Comparison of ENCODE assay signal across 8 cellular contexts in genomic region chr16:28846933-28847273, GRCh38. TPM values are rescaled to one million over a fixed set of nuclear protein-coding genes. Genes with fewer than 3 reads are reported as not detected.
A peak's percentile ranks its signal among the peaks of the same experiment; 100 is the strongest.
DNase-seq lines count a peak whose midpoint lies in the region; ATAC-seq and TF ChIP-seq lines count a peak whose summit lies in the region.

No MANE protein-coding gene starts in this region.

- peaks cover 9% of the 10 kb centered on the region for H3K36me3 Mint-ChIP-seq in neural crest cell (ENCODE audit: low read depth)

- no peak for DNase-seq in A673 (ENCODE audit: low spot score)
- no peak for DNase-seq in RWPE2 (ENCODE audit: low spot score)
- DNase-seq in epithelial cell of proximal tubule (ENCODE audit: low read depth) = no peak
- no peak for DNase-seq in neural crest cell (ENCODE audit: low read depth, low spot score)
- DNase-seq in posterior vena cava (ENCODE audit: low spot score) = no peak
- DNase-seq in KG1 (lab: John Stamatoyannopoulos, UW) = no peak
- DNase-seq in NCI-H345 (lab: John Stamatoyannopoulos, UW) = no peak

- H3K27me3 Mint-ChIP-seq in neural crest cell (ENCODE audit: low read depth) = peaks cover 4% of the 10 kb centered on the region

- H3K9me3 ChIP-seq in A673 (ENCODE audit: low read depth, low read length, poor library complexity, severe bottlenecking) (no peaks in the 10 kb centered on the region), RWPE2 (ENCODE audit: severe bottlenecking) (no peaks in the 10 kb centered on the region)

- POLR2A ChIA-PET in A673 (lab: Charles Lee; ENCODE audit: low non-redundant PET) = interaction anchor here (0.6 to 0.7 kb wide), 2 partner anchors 11 to 18 kb away, joined by 4 to 7 read pairs; no protein-coding TSS in a partner anchor

- H3K4me3 ChIP-seq in A673 (ENCODE audit: low read depth, low read length, poor library complexity, severe bottlenecking) = peak overlapping the region; percentile 97
- peak overlapping the region; percentile 72 for H3K4me3 ChIP-seq in RWPE2 (ENCODE audit: severe bottlenecking)
- H3K4me3 ChIP-seq in epithelial cell of proximal tubule (ENCODE audit: low read depth, low read length) = peak overlapping the region; percentile 91

- TSS peak; percentile 45 for BruUV-seq in A673 (replicated peaks; lab: Mats Ljungman, UMichigan)

- H3K4me1 ChIP-seq in A673 (ENCODE audit: insufficient read depth, low read length, poor library complexity, severe bottlenecking) (no peaks in the 10 kb centered on the region), RWPE2 (ENCODE audit: insufficient read depth, poor library complexity, severe bottlenecking) (no peaks in the 10 kb centered on the region)

- peak overlapping the region; percentile 82 for H3K27ac ChIP-seq in A673 (ENCODE audit: low read depth, low read length, poor library complexity, severe bottlenecking)
- peak overlapping the region; percentile 43 for H3K27ac ChIP-seq in RWPE2 (ENCODE audit: poor library complexity, severe bottlenecking)

- H3K4me3 Mint-ChIP-seq in neural crest cell = peak overlapping the region; percentile 98

- no peaks in the 10 kb centered on the region for H3K9me3 Mint-ChIP-seq in neural crest cell

- H3K27ac Mint-ChIP-seq in neural crest cell (ENCODE audit: unreplicated experiment) = peak overlapping the region; percentile 93

- ATAC-seq in GM21360 (IDR thresholded peaks at IDR 0.05; ENCODE audit: unreplicated experiment) = peak; percentile 3
- 0 out of 3 replicates have a peak, but pooled peaks have one; percentile 3 for ATAC-seq in RWPE2 (ENCODE audit: low read depth)

- no peak for TF ChIP-seq CTCF in A673 (conservative IDR thresholded peaks at IDR 0.05; ENCODE audit: low read depth, low read length)
- no peak for TF ChIP-seq CTCF in RWPE2 (IDR thresholded peaks at IDR 0.05; ENCODE audit: poor library complexity, severe bottlenecking)
- no peak for TF ChIP-seq CTCF in epithelial cell of proximal tubule (conservative IDR thresholded peaks at IDR 0.05; ENCODE audit: low read depth, low read length)
- TF ChIP-seq CTCF in neural crest cell (conservative IDR thresholded peaks at IDR 0.05) = no peak

- intact Hi-C loops in A673 (cut with micrococcal nuclease; ENCODE audit: unreplicated experiment) = loop anchor here (1.0 kb wide), 2 partner anchors 16 to 23 kb away; partner anchors contain the start of gene SH2B1
- intact Hi-C loops in posterior vena cava (cut with DNase I) = no loop called here

- CTCF ChIA-PET in A673 (lab: Charles Lee) = interaction anchor here (1.1 to 1.4 kb wide), 2 partner anchors 16 to 98 kb away, joined by 3 to 4 read pairs; partner anchors contain the start of gene SH2B1

- H3K27me3 ChIP-seq in A673 (replicated peaks; ENCODE audit: insufficient read depth, low read depth, low read length, poor library complexity) = no peaks in the 10 kb centered on the region
- no peaks in the 10 kb centered on the region for H3K27me3 ChIP-seq in RWPE2 (ENCODE audit: insufficient read depth, poor library complexity, severe bottlenecking)

- peaks cover 32% of the 10 kb centered on the region for H3K36me3 ChIP-seq in A673 (ENCODE audit: insufficient read depth, low read length, poor library complexity, severe bottlenecking)
- H3K36me3 ChIP-seq in RWPE2 (ENCODE audit: low read depth) = peaks cover 35% of the 10 kb centered on the region

- H3K4me1 Mint-ChIP-seq in neural crest cell = peaks cover 31% of the 10 kb centered on the region

RNA-seq across cellular contexts. Expression of gene TUFM, which starts 0.8 kb away (rescaled TPM):
- total RNA-seq in A673 (2021) (228 and 244 TPM in 2 replicates), epithelial cell of proximal tubule (174 and 250 TPM in 2 replicates), neural crest cell (197 and 205 TPM in 2 replicates), posterior vena cava (10 to 100 TPM; 74.4 to 76.2 TPM)

RNA-seq across cellular contexts. Expression of gene SH2B1, which starts 16.7 kb away (rescaled TPM):
- total RNA-seq in A673 (2021) = 55.9 and 57.8 TPM in 2 replicates
- 22.4 and 23.4 TPM in 2 replicates for total RNA-seq in epithelial cell of proximal tubule
- 60.6 and 66.9 TPM in 2 replicates for total RNA-seq in neural crest cell
- 10 to 100 TPM; 27.6 to 31.0 TPM for total RNA-seq in posterior vena cava

RNA-seq across cellular contexts. Expression of gene ATXN2L, which starts 24.1 kb away (rescaled TPM):
- 330 and 335 TPM in 2 replicates for total RNA-seq in A673 (2021)
- 51.1 and 79.0 TPM in 2 replicates for total RNA-seq in epithelial cell of proximal tubule
- 272 and 276 TPM in 2 replicates for total RNA-seq in neural crest cell
- 10 to 100 TPM; 66.5 to 72.2 TPM for total RNA-seq in posterior vena cava

RNA-seq across cellular contexts. Expression of gene ATP2A1, which starts 31.4 kb away (rescaled TPM):
- total RNA-seq in A673 (2021) = 3.0 and 3.5 TPM in 2 replicates
- 0.14 and 0.92 TPM in 2 replicates for total RNA-seq in epithelial cell of proximal tubule
- total RNA-seq in neural crest cell = 3.1 and 3.3 TPM in 2 replicates
- 1 to 10 TPM in 1 of 2 donors, under 1 TPM in 1; 0.42 to 1.3 TPM for total RNA-seq in posterior vena cava
